1 cellular context compared by ENCODE assay signal in genomic region chr1:154183045-154183968, GRCh38.
TF ChIP-seq lines count a peak whose summit lies in the region.

No MANE protein-coding gene starts in this region.

TF ChIP-seq in HepG2, 621 proteins besides CTCF, POLR2A, EP300 and RAD21 (continued from another document and continues in another):
- TF ChIP-seq, protein P1, sequence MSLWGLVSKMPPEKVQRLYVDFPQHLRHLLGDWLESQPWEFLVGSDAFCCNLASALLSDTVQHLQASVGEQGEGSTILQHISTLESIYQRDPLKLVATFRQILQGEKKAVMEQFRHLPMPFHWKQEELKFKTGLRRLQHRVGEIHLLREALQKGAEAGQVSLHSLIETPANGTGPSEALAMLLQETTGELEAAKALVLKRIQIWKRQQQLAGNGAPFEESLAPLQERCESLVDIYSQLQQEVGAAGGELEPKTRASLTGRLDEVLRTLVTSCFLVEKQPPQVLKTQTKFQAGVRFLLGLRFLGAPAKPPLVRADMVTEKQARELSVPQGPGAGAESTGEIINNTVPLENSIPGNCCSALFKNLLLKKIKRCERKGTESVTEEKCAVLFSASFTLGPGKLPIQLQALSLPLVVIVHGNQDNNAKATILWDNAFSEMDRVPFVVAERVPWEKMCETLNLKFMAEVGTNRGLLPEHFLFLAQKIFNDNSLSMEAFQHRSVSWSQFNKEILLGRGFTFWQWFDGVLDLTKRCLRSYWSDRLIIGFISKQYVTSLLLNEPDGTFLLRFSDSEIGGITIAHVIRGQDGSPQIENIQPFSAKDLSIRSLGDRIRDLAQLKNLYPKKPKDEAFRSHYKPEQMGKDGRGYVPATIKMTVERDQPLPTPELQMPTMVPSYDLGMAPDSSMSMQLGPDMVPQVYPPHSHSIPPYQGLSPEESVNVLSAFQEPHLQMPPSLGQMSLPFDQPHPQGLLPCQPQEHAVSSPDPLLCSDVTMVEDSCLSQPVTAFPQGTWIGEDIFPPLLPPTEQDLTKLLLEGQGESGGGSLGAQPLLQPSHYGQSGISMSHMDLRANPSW (CRISPR knock-in tag; IDR thresholded peaks at IDR 0.05; ENCODE audit: borderline replicate concordance) = peak; percentile 68; the same call in 1 of the 2 replicates
- TF ChIP-seq GLI4 (CRISPR knock-in tag; IDR thresholded peaks at IDR 0.05; ENCODE audit: borderline replicate concordance) = no peak
- peak; percentile 53; the same call in 1 of the 2 replicates for TF ChIP-seq ZBTB21 (CRISPR knock-in tag; IDR thresholded peaks at IDR 0.05)
- TF ChIP-seq ZFP41 (CRISPR knock-in tag; IDR thresholded peaks at IDR 0.05; ENCODE audit: borderline replicate concordance) = peak; percentile 89; the same call in 1 of the 2 replicates
- no peak for TF ChIP-seq NFE2L2 (IDR thresholded peaks at IDR 0.05; ENCODE audit: low read length)
- TF ChIP-seq NCOR1 (IDR thresholded peaks at IDR 0.05; ENCODE audit: borderline replicate concordance, low read length) = peak; percentile 12; the same call in 1 of the 2 replicates
- TF ChIP-seq, protein P2, sequence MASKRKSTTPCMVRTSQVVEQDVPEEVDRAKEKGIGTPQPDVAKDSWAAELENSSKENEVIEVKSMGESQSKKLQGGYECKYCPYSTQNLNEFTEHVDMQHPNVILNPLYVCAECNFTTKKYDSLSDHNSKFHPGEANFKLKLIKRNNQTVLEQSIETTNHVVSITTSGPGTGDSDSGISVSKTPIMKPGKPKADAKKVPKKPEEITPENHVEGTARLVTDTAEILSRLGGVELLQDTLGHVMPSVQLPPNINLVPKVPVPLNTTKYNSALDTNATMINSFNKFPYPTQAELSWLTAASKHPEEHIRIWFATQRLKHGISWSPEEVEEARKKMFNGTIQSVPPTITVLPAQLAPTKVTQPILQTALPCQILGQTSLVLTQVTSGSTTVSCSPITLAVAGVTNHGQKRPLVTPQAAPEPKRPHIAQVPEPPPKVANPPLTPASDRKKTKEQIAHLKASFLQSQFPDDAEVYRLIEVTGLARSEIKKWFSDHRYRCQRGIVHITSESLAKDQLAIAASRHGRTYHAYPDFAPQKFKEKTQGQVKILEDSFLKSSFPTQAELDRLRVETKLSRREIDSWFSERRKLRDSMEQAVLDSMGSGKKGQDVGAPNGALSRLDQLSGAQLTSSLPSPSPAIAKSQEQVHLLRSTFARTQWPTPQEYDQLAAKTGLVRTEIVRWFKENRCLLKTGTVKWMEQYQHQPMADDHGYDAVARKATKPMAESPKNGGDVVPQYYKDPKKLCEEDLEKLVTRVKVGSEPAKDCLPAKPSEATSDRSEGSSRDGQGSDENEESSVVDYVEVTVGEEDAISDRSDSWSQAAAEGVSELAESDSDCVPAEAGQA (IDR thresholded peaks at IDR 0.05; ENCODE audit: low read depth) = peak; percentile 67; the same call in 1 of the 2 replicates
- TF ChIP-seq, protein P2 (CRISPR knock-in tag; IDR thresholded peaks at IDR 0.05; ENCODE audit: borderline replicate concordance) = no peak
- no peak for TF ChIP-seq FUBP1 (CRISPR knock-in tag; IDR thresholded peaks at IDR 0.05; ENCODE audit: borderline replicate concordance)
- TF ChIP-seq ZFY (CRISPR knock-in tag; IDR thresholded peaks at IDR 0.05) = peak; percentile 79
- peak; percentile 90 for TF ChIP-seq RNF2 (conservative IDR thresholded peaks at IDR 0.05; ENCODE audit: low read depth)
- peak; percentile 53; the same call in 1 of the 2 replicates for TF ChIP-seq BRCA1 (CRISPR knock-in tag; IDR thresholded peaks at IDR 0.05)
- TF ChIP-seq ZNF761 (CRISPR knock-in tag; conservative IDR thresholded peaks at IDR 0.05) = peak; percentile 45; the same call in 1 of the 2 replicates
- TF ChIP-seq, protein P3, sequence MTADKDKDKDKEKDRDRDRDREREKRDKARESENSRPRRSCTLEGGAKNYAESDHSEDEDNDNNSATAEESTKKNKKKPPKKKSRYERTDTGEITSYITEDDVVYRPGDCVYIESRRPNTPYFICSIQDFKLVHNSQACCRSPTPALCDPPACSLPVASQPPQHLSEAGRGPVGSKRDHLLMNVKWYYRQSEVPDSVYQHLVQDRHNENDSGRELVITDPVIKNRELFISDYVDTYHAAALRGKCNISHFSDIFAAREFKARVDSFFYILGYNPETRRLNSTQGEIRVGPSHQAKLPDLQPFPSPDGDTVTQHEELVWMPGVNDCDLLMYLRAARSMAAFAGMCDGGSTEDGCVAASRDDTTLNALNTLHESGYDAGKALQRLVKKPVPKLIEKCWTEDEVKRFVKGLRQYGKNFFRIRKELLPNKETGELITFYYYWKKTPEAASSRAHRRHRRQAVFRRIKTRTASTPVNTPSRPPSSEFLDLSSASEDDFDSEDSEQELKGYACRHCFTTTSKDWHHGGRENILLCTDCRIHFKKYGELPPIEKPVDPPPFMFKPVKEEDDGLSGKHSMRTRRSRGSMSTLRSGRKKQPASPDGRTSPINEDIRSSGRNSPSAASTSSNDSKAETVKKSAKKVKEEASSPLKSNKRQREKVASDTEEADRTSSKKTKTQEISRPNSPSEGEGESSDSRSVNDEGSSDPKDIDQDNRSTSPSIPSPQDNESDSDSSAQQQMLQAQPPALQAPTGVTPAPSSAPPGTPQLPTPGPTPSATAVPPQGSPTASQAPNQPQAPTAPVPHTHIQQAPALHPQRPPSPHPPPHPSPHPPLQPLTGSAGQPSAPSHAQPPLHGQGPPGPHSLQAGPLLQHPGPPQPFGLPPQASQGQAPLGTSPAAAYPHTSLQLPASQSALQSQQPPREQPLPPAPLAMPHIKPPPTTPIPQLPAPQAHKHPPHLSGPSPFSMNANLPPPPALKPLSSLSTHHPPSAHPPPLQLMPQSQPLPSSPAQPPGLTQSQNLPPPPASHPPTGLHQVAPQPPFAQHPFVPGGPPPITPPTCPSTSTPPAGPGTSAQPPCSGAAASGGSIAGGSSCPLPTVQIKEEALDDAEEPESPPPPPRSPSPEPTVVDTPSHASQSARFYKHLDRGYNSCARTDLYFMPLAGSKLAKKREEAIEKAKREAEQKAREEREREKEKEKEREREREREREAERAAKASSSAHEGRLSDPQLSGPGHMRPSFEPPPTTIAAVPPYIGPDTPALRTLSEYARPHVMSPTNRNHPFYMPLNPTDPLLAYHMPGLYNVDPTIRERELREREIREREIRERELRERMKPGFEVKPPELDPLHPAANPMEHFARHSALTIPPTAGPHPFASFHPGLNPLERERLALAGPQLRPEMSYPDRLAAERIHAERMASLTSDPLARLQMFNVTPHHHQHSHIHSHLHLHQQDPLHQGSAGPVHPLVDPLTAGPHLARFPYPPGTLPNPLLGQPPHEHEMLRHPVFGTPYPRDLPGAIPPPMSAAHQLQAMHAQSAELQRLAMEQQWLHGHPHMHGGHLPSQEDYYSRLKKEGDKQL (CRISPR knock-in tag; IDR thresholded peaks at IDR 0.05; ENCODE audit: low read depth) = no peak
- peak; percentile 88 for TF ChIP-seq IKZF4 (CRISPR knock-in tag; IDR thresholded peaks at IDR 0.05; ENCODE audit: borderline replicate concordance, low read depth, not compliant biosample characterization)
- no peak for TF ChIP-seq STAT5B (CRISPR knock-in tag; IDR thresholded peaks at IDR 0.05)
- peak; percentile 82 for TF ChIP-seq ZC3H13 (CRISPR knock-in tag; IDR thresholded peaks at IDR 0.05)
- TF ChIP-seq NFYB (CRISPR knock-in tag; IDR thresholded peaks at IDR 0.05) = peak; percentile 82
- TF ChIP-seq KDM5A (IDR thresholded peaks at IDR 0.05; ENCODE audit: borderline replicate concordance, low read length) = 0 out of 2 replicates have a peak, but pooled peaks have one; percentile 22
- TF ChIP-seq NFKB2 (CRISPR knock-in tag; IDR thresholded peaks at IDR 0.05; ENCODE audit: borderline replicate concordance) = peak; percentile 84; the same call in 1 of the 2 replicates
- peak; percentile 75 for TF ChIP-seq SP5 (CRISPR knock-in tag; IDR thresholded peaks at IDR 0.05; ENCODE audit: borderline replicate concordance, low read depth)
- TF ChIP-seq ZSCAN9 (CRISPR knock-in tag; IDR thresholded peaks at IDR 0.05; ENCODE audit: borderline replicate concordance) = no peak; the same call in 1 of the 2 replicates
- TF ChIP-seq, protein P4, sequence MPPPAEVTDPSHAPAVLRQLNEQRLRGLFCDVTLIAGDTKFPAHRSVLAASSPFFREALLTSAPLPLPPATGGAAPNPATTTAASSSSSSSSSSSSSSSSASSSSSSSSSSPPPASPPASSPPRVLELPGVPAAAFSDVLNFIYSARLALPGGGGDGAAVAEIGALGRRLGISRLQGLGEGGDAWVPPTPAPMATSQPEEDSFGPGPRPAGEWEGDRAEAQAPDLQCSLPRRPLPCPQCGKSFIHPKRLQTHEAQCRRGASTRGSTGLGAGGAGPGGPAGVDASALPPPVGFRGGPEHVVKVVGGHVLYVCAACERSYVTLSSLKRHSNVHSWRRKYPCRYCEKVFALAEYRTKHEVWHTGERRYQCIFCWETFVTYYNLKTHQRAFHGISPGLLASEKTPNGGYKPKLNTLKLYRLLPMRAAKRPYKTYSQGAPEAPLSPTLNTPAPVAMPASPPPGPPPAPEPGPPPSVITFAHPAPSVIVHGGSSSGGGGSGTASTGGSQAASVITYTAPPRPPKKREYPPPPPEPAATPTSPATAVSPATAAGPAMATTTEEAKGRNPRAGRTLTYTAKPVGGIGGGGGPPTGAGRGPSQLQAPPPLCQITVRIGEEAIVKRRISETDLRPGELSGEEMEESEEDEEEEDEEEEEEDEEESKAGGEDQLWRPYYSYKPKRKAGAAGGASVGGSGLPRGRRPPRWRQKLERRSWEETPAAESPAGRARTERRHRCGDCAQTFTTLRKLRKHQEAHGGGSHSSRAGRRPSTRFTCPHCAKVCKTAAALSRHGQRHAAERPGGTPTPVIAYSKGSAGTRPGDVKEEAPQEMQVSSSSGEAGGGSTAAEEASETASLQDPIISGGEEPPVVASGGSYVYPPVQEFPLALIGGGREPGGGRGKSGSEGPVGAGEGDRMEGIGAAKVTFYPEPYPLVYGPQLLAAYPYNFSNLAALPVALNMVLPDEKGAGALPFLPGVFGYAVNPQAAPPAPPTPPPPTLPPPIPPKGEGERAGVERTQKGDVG (CRISPR knock-in tag; IDR thresholded peaks at IDR 0.05; ENCODE audit: borderline replicate concordance) = peak; percentile 67; the same call in 1 of the 2 replicates
- no peak for TF ChIP-seq GZF1 (CRISPR knock-in tag; IDR thresholded peaks at IDR 0.05)
- TF ChIP-seq, protein P5, sequence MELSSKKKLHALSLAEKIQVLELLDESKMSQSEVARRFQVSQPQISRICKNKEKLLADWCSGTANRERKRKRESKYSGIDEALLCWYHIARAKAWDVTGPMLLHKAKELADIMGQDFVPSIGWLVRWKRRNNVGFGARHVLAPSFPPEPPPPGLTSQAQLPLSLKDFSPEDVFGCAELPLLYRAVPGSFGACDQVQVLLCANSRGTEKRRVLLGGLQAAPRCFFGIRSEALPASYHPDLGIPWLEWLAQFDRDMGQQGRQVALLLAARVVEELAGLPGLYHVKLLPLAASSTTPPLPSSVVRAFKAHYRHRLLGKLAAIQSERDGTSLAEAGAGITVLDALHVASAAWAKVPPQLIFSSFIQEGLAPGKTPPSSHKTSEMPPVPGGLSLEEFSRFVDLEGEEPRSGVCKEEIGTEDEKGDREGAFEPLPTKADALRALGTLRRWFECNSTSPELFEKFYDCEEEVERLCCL (CRISPR knock-in tag; IDR thresholded peaks at IDR 0.05; ENCODE audit: borderline replicate concordance) = no peak
- peak; percentile 22; the same call in 1 of the 2 replicates for TF ChIP-seq SMYD3 (CRISPR knock-in tag; IDR thresholded peaks at IDR 0.05)
- peak in 1 of 2 experiments; percentile 65; a peak in 2 of 4 replicates for TF ChIP-seq ATF4 (CRISPR knock-in tag; IDR thresholded peaks at IDR 0.05)
- TF ChIP-seq ZSCAN21 (CRISPR knock-in tag; IDR thresholded peaks at IDR 0.05; ENCODE audit: borderline replicate concordance) = peak; percentile 98
- TF ChIP-seq CENPT (CRISPR knock-in tag; IDR thresholded peaks at IDR 0.05; ENCODE audit: low read depth) = peak; percentile 67; the same call in 1 of the 2 replicates
- no peak for TF ChIP-seq PLRG1 (conservative IDR thresholded peaks at IDR 0.05)
- no peak for TF ChIP-seq MAFG (CRISPR knock-in tag; IDR thresholded peaks at IDR 0.05)
- TF ChIP-seq ZNF772 (CRISPR knock-in tag; IDR thresholded peaks at IDR 0.05) = peak; percentile 65; the same call in 1 of the 2 replicates
- no peak for TF ChIP-seq ISX (CRISPR knock-in tag; conservative IDR thresholded peaks at IDR 0.05)
- peak; percentile 68; the same call in 1 of the 2 replicates for TF ChIP-seq ZNF788 (CRISPR knock-in tag; IDR thresholded peaks at IDR 0.05; ENCODE audit: borderline replicate concordance)
